ENCODE assay signal across 25 cellular contexts in genomic region chr2:175002547-175003274, GRCh38. TPM values are rescaled to one million over a fixed set of nuclear protein-coding genes. Genes with fewer than 3 reads are reported as not detected.
DNase-seq lines count a peak whose midpoint lies in the region; ATAC-seq, FAIRE-seq and TF ChIP-seq lines count a peak whose summit lies in the region.
"Had no signal": no experiment of that assay in that cellular context is flagged by ENCODE, and none has a peak within 500 bp of the region (broad histone marks: within the 10 kb centered on the region; RNA-seq: fewer than 3 reads in every experiment).

No MANE protein-coding gene starts in this region.

- H3K36me3 ChIP-seq in BE2C = no peaks in the 10 kb centered on the region
- no peaks in the 10 kb centered on the region for H3K36me3 ChIP-seq in HUES64 (ENCODE audit: insufficient read depth, low read length)
- no peaks in the 10 kb centered on the region for H3K36me3 ChIP-seq in astrocyte (ENCODE audit: insufficient read depth, low read length)
- H3K36me3 ChIP-seq: colonic mucosa, ovary, uterus had no signal

- 37% methylated on average over 3 of the region's 3 CpGs for WGBS in HUES64

- H3K27me3 Mint-ChIP-seq in astrocyte (ENCODE audit: low read depth, unreplicated experiment) = peaks cover 9% of the 10 kb centered on the region
- H3K27me3 Mint-ChIP-seq in mesothelial cell of epicardium (ENCODE audit: low read depth) = no peaks in the 10 kb centered on the region

- H3K27ac ChIP-seq in HUES64 (ENCODE audit: low read depth, low read length) (no peak overlapping the region), astrocyte (ENCODE audit: low read depth, low read length) (no peak overlapping the region)
- H3K27ac ChIP-seq: colonic mucosa, ovary, WERI-Rb-1 had no signal

- H3K4me1 Mint-ChIP-seq in astrocyte (ENCODE audit: low read depth, unreplicated experiment) = peaks cover 9% of the 10 kb centered on the region
- peaks cover 54% of the 10 kb centered on the region for H3K4me1 Mint-ChIP-seq in mesothelial cell of epicardium

- H3K9me3 Mint-ChIP-seq in astrocyte (ENCODE audit: unreplicated experiment) (no peaks in the 10 kb centered on the region), mesothelial cell of epicardium (no peaks in the 10 kb centered on the region)
- H3K9me3 Mint-ChIP-seq: activated CD4-positive, alpha-beta memory T cell treated with anti-CD3 and anti-CD28 coated beads for 36 hours; CD4-positive, alpha-beta memory T cell; T-helper 1 cell treated with Interleukin-12 subunit alpha and Interleukin-12 subunit beta and Interleukin-4 antibody, amounts not matched to agents 30 μg/mL and 1 μg/mL, for 36 hours had no signal

- H3K36me3 Mint-ChIP-seq in astrocyte (ENCODE audit: low read depth, unreplicated experiment) (no peaks in the 10 kb centered on the region), mesothelial cell of epicardium (no peaks in the 10 kb centered on the region)
- H3K36me3 Mint-ChIP-seq: activated CD4-positive, alpha-beta memory T cell treated with anti-CD3 and anti-CD28 coated beads for 36 hours; CD4-positive, alpha-beta memory T cell had no signal

- no peak for DNase-seq in BE2C
- peak; percentile 41 for DNase-seq in astrocyte (ENCODE audit: low read depth)
- no peak for DNase-seq in mesothelial cell of epicardium (ENCODE audit: low spot score in 2 of 2, unreplicated experiment in 2 of 2)
- DNase-seq in stimulated activated CD4-positive, alpha-beta T cell treated with anti-CD3 and anti-CD28 coated beads, Interleukin-1b, Interleukin-23, amount 100 ng/mL, for 48 hours = no peak
- DNase-seq: activated CD4-positive, alpha-beta memory T cell treated with anti-CD3 and anti-CD28 coated beads for 36 hours; activated naive CD4-positive, alpha-beta T cell treated with anti-CD3 and anti-CD28 coated beads, Interleukin-2, amount 50 U/mL, for 16 hours; CD4-positive, alpha-beta memory T cell; colonic mucosa; foreskin melanocyte; Karpas-422; left colon; mucosa of descending colon; NCI-H1436 treated with DMSO at 0.1 percent for 48 hours; NCI-H345; ovary; stimulated activated CD4-positive, alpha-beta T cell treated with anti-CD3 and anti-CD28 coated beads, Interleukin-2, amount 100 ng/mL, for 48 hours; uterus; WERI-Rb-1 had no signal

- H3K9ac ChIP-seq in HUES64 (ENCODE audit: low read depth, low read length) (no peak overlapping the region), astrocyte (ENCODE audit: low read length) (no peak overlapping the region)

- H3K4me3 Mint-ChIP-seq in astrocyte (ENCODE audit: unreplicated experiment) (no peak overlapping the region), mesothelial cell of epicardium (peak overlapping the region; percentile 47)
- H3K4me3 Mint-ChIP-seq: activated CD4-positive, alpha-beta memory T cell treated with anti-CD3 and anti-CD28 coated beads for 36 hours; CD4-positive, alpha-beta memory T cell; T-helper 1 cell treated with Interleukin-12 subunit alpha and Interleukin-12 subunit beta and Interleukin-4 antibody, amounts not matched to agents 30 μg/mL and 1 μg/mL, for 36 hours had no signal

- H3K4me3 ChIP-seq in BE2C (ENCODE audit: low read depth, low read length) = peak overlapping the region; percentile 65
- H3K4me3 ChIP-seq in HUES64 (ENCODE audit: low read length) = 0 out of 2 replicates have a peak overlapping the region, but pooled peaks have one; percentile 3
- H3K4me3 ChIP-seq in astrocyte (ENCODE audit: insufficient read depth, low read depth, low read length) = no peak overlapping the region
- H3K4me3 ChIP-seq: colonic mucosa, mucosa of descending colon, ovary, uterus had no signal

- no peaks in the 10 kb centered on the region for H4K20me1 ChIP-seq in astrocyte (ENCODE audit: insufficient read depth, low read length)

- no peak for FAIRE-seq in astrocyte (lab: Jason Lieb, UNC)
- FAIRE-seq: endothelial cell of umbilical vein had no signal

- H3K4me1 ChIP-seq in BE2C (peaks cover 2% of the 10 kb centered on the region; the same call in 1 of the 2 replicates), HUES64 (ENCODE audit: insufficient read depth, low read length) (peaks cover 57% of the 10 kb centered on the region), astrocyte (ENCODE audit: insufficient read depth, low read length) (peaks cover 6% of the 10 kb centered on the region)
- H3K4me1 ChIP-seq: uterus had no signal

- H3K9me3 ChIP-seq in BE2C (no peaks in the 10 kb centered on the region), HUES64 (ENCODE audit: insufficient read depth, low read depth, low read length) (no peaks in the 10 kb centered on the region), astrocyte (ENCODE audit: insufficient read depth, low read depth, low read length) (no peaks in the 10 kb centered on the region)
- H3K9me3 ChIP-seq: colonic mucosa, mucosa of descending colon, ovary, uterus had no signal

- H3K27ac Mint-ChIP-seq in astrocyte (ENCODE audit: unreplicated experiment) = peak overlapping the region; percentile 18
- peak overlapping the region; percentile 93 for H3K27ac Mint-ChIP-seq in mesothelial cell of epicardium
- H3K27ac Mint-ChIP-seq: activated CD4-positive, alpha-beta memory T cell treated with anti-CD3 and anti-CD28 coated beads for 36 hours; CD4-positive, alpha-beta memory T cell; T-helper 1 cell treated with Interleukin-12 subunit alpha and Interleukin-12 subunit beta and Interleukin-4 antibody, amounts not matched to agents 30 μg/mL and 1 μg/mL, for 36 hours had no signal

- TF ChIP-seq CTCF in BE2C (IDR thresholded peaks at IDR 0.05; ENCODE audit: low read depth, low read length) (no peak), astrocyte (IDR thresholded peaks at IDR 0.05; ENCODE audit: insufficient read depth, low read depth, low read length) (no peak), mesothelial cell of epicardium (IDR thresholded peaks at IDR 0.05; ENCODE audit: unreplicated experiment) (no peak)

- ATAC-seq in HG03354 (IDR thresholded peaks at IDR 0.05; ENCODE audit: poor library complexity, severe bottlenecking, unreplicated experiment) (no peak), HG03139 (IDR thresholded peaks at IDR 0.05; ENCODE audit: unreplicated experiment) (no peak), esophagus mucosa (no peak)
- ATAC-seq: HCT116, left colon, mucosa of descending colon had no signal

- no peaks in the 10 kb centered on the region for H3K79me2 ChIP-seq in astrocyte (ENCODE audit: insufficient read depth, low read length)

- H3K4me2 ChIP-seq in astrocyte (ENCODE audit: low read length) = no peak overlapping the region

- H2AFZ ChIP-seq in astrocyte (ENCODE audit: low read depth, low read length) = no peak overlapping the region

- H3K27me3 ChIP-seq in BE2C (no peaks in the 10 kb centered on the region), HUES64 (ENCODE audit: insufficient read depth, low read length) (no peaks in the 10 kb centered on the region), astrocyte (ENCODE audit: insufficient read depth, low read length) (peaks cover 35% of the 10 kb centered on the region)
- H3K27me3 ChIP-seq: ovary, uterus had no signal

RNA-seq across cellular contexts. Expression of gene CHN1, which starts 2.5 kb away (rescaled TPM):
- polyA plus RNA-seq in BE2C (2012; ENCODE audit: insufficient read depth, insufficient read length, low read depth) = 49.5 TPM
- 40.0 TPM for polyA plus RNA-seq in HUES64 (2013, experiment 1 of 2)
- polyA plus RNA-seq in HUES64 (2013, experiment 2 of 2) = 36.6 TPM
- total RNA-seq in astrocyte (23.9 and 28.8 TPM in 2 replicates), mesothelial cell of epicardium (32.7 to 34.4 TPM (median 33.9 TPM) in 3 replicates), esophagus mucosa (1.8 TPM)
